ENCODE assay signal across 20 cellular contexts in the genomic region with DNA sequence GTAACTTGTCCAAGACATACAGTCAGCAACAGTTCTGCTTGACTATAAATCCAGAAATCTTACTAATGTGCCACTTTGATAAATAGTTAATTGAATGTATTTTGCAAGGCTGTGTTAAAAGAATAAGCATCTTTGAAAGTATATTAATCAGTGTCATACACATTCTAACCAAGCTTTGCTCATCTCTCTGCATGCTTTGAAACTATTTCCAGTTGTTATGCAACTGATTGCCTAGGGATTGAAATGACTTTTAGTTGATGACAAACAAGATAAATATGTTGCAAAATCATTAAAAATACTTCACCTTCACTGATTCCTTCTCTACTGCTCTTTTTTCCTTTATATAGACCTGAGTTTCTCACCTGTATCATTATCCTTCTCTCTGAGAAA.
DNase-seq lines count a peak whose midpoint lies in the region; FAIRE-seq and TF ChIP-seq lines count a peak whose summit lies in the region.
"Had no signal": no experiment of that assay in that cellular context is flagged by ENCODE, and none has a peak within 500 bp of the region (broad histone marks: within the 10 kb centered on the region; RNA-seq: fewer than 3 reads in every experiment).

No MANE protein-coding gene starts in this region.

- BruUV-seq in MCF 10A (replicated peaks; lab: Mats Ljungman, UMichigan) (no TSS peak), mammary epithelial cell (replicated peaks; lab: Mats Ljungman, UMichigan) (no TSS peak)

- no peak overlapping the region for H3K9ac ChIP-seq in mammary epithelial cell (ENCODE audit: insufficient read depth, low read length)
- no peak overlapping the region for H3K9ac ChIP-seq in keratinocyte (ENCODE audit: control insufficient read depth, extremely low read depth, insufficient read depth, low read length)
- H3K9ac ChIP-seq: neural progenitor cell had no signal

- no peak for TF ChIP-seq POLR2A in breast epithelium (IDR thresholded peaks at IDR 0.05)

- CTCF ChIA-PET in MCF 10A (lab: Yijun Ruan, JAX) (interaction anchor here (0.7 kb wide), 1 partner anchor 149 kb away, joined by 3 read pairs; no protein-coding TSS in a partner anchor), mammary epithelial cell (lab: Charles Lee; ENCODE audit: low non-redundant PET) (no interaction called here)

- intact Hi-C loops in MCF 10A (cut with micrococcal nuclease): no loop called here
- intact Hi-C loops in breast epithelium (cut with DNase I; ENCODE audit: low total_unique reads): no loop called here
- intact Hi-C loops in mammary epithelial cell (cut with micrococcal nuclease): no loop called here

- H3K4me2 ChIP-seq in mammary epithelial cell (ENCODE audit: insufficient read depth, low read depth, low read length) (no peak overlapping the region), keratinocyte (ENCODE audit: control insufficient read depth, extremely low read depth, insufficient read depth, low read depth, low read length) (peak overlapping the region; percentile 4)
- H3K4me2 ChIP-seq: neural progenitor cell had no signal

- H3K9me3 Mint-ChIP-seq in MCF 10A (ENCODE audit: unreplicated experiment): peaks cover 10% of the 10 kb centered on the region

- peaks cover 27% of the 10 kb centered on the region for H3K4me1 Mint-ChIP-seq in MCF 10A (ENCODE audit: insufficient read depth, unreplicated experiment)

- H3K27me3 Mint-ChIP-seq in MCF 10A (ENCODE audit: insufficient read depth, unreplicated experiment): no peaks in the 10 kb centered on the region

- dilution Hi-C loops in mammary epithelial cell (cut with HindIII; ENCODE audit: low sequenced_read_pairs) (no loop called here), keratinocyte (cut with MboI; ENCODE audit: extremely low pct_ligation_motif_present, low sequenced_read_pairs) (no loop called here)

- H3K9me1 ChIP-seq in keratinocyte (ENCODE audit: control insufficient read depth, extremely low read depth, insufficient read depth, low read length): no peaks in the 10 kb centered on the region

- POLR2A ChIA-PET in MCF 10A (lab: Yijun Ruan, JAX): no interaction called here

- H4K20me1 ChIP-seq in mammary epithelial cell (ENCODE audit: insufficient read depth, low read length) (no peaks in the 10 kb centered on the region), keratinocyte (ENCODE audit: control insufficient read depth, extremely low read depth, insufficient read depth, low read length) (no peaks in the 10 kb centered on the region)

- H3K36me3 Mint-ChIP-seq in MCF 10A (ENCODE audit: insufficient read depth, unreplicated experiment): peaks cover 13% of the 10 kb centered on the region

- no peak for TF ChIP-seq CTCF in MCF 10A (IDR thresholded peaks at IDR 0.05; ENCODE audit: unreplicated experiment)
- no peak for TF ChIP-seq CTCF in breast epithelium (IDR thresholded peaks at IDR 0.05)
- no peak for TF ChIP-seq CTCF in mammary epithelial cell (conservative IDR thresholded peaks at IDR 0.05 in 1 of 2, IDR thresholded peaks at IDR 0.05 in 1 of 2; ENCODE audit: extremely low read depth in 1 of 2, insufficient read depth in 1 of 2, low read depth in 1 of 2, low read length in 2 of 2)
- no peak for TF ChIP-seq CTCF in keratinocyte (optimal IDR thresholded peaks at IDR 0.05 in 1 of 3, IDR thresholded peaks at IDR 0.05 in 1 of 3, conservative IDR thresholded peaks at IDR 0.05 in 1 of 3; ENCODE audit: extremely low read depth in 1 of 3, insufficient read depth in 2 of 3, low read length in 3 of 3)

- H3K4me1 ChIP-seq in breast epithelium (no peaks in the 10 kb centered on the region), mammary epithelial cell (ENCODE audit: insufficient read depth, low read length) (peaks cover 12% of the 10 kb centered on the region), keratinocyte (ENCODE audit: control insufficient read depth, extremely low read depth, insufficient read depth, low read length) (peaks cover 13% of the 10 kb centered on the region)
- H3K4me1 ChIP-seq: body of pancreas had no signal

- no peaks in the 10 kb centered on the region for H3K79me2 ChIP-seq in mammary epithelial cell (ENCODE audit: insufficient read depth, low read length)
- H3K79me2 ChIP-seq in keratinocyte (ENCODE audit: control insufficient read depth, insufficient read depth, low read length): no peaks in the 10 kb centered on the region

- DNase-seq in MCF 10A (ENCODE audit: unreplicated experiment) (peak; percentile 40), breast epithelium (ENCODE audit: low spot score in 2 of 2) (no peak), mammary epithelial cell (peak; percentile 35), keratinocyte (ENCODE audit: low read depth, low spot score) (no peak), amygdala (lab: John Stamatoyannopoulos, UW) (no peak), NCI-H1436 (lab: John Stamatoyannopoulos, UW) (no peak), OCI-M1 (lab: John Stamatoyannopoulos, UW) (no peak)
- no peak for DNase-seq in activated CD8-positive, alpha-beta memory T cell treated with anti-CD3 and anti-CD28 coated beads, Interleukin-2, amount 50 U/mL, for 4 hours
- DNase-seq: 8988T; body of pancreas; CD8-positive, alpha-beta T cell; DMS79 treated with DMSO at 0.1 percent for 48 hours; NCI-H1930; NCI-H524 treated with DMSO at 0.1 percent for 48 hours; right cardiac atrium; stimulated activated CD4-positive, alpha-beta T cell treated with anti-CD3 and anti-CD28 coated beads, Interleukin-4, amount 100 ng/mL, for 1 hour; stimulated activated CD8-positive, alpha-beta memory T cell treated with anti-CD3 and anti-CD28 coated beads, Interleukin-4, amount 100 ng/mL, for 48 hours; tibial artery had no signal

- in situ Hi-C loops in mammary epithelial cell (cut with MboI; ENCODE audit: low sequenced_read_pairs in 2 of 2): no loop called here

- H3K9me3 ChIP-seq in breast epithelium: no peaks in the 10 kb centered on the region
- H3K9me3 ChIP-seq in mammary epithelial cell (replicated peaks; ENCODE audit: insufficient read depth, low read length): peaks cover 4% of the 10 kb centered on the region
- H3K9me3 ChIP-seq in keratinocyte (ENCODE audit: control insufficient read depth, low read depth, low read length): peaks cover 1% of the 10 kb centered on the region
- H3K9me3 ChIP-seq: body of pancreas, tibial artery had no signal

- H3K27ac Mint-ChIP-seq in MCF 10A (ENCODE audit: low read depth, unreplicated experiment): no peak overlapping the region
- H3K27ac Mint-ChIP-seq: CD8-positive, alpha-beta T cell; neural progenitor cell had no signal

- H3K27me3 ChIP-seq in breast epithelium (no peaks in the 10 kb centered on the region), mammary epithelial cell (ENCODE audit: insufficient read depth, low read length) (no peaks in the 10 kb centered on the region), keratinocyte (ENCODE audit: control insufficient read depth, extremely low read depth, insufficient read depth, low read length) (no peaks in the 10 kb centered on the region)
- H3K27me3 ChIP-seq: body of pancreas, neural progenitor cell, tibial artery had no signal

- H3K27ac ChIP-seq in breast epithelium (no peak overlapping the region), mammary epithelial cell (ENCODE audit: insufficient read depth, low read depth, low read length) (no peak overlapping the region), keratinocyte (ENCODE audit: control insufficient read depth, insufficient read depth, low read length) (no peak overlapping the region)
- H3K27ac ChIP-seq: body of pancreas, neural progenitor cell, tibial artery had no signal

- H3K36me3 ChIP-seq in breast epithelium (no peaks in the 10 kb centered on the region), mammary epithelial cell (ENCODE audit: insufficient read depth, low read length) (no peaks in the 10 kb centered on the region), keratinocyte (ENCODE audit: control insufficient read depth in 2 of 2, extremely low read depth in 1 of 2, insufficient read depth in 2 of 2, low read length in 2 of 2) (no peaks in the 10 kb centered on the region)
- H3K36me3 ChIP-seq: neural progenitor cell, tibial artery had no signal

- H3K4me3 Mint-ChIP-seq in MCF 10A (ENCODE audit: unreplicated experiment): no peak overlapping the region
- H3K4me3 Mint-ChIP-seq: CD8-positive, alpha-beta T cell; neural progenitor cell had no signal

- no peak for FAIRE-seq in keratinocyte (lab: Jason Lieb, UNC)
- FAIRE-seq: H1 had no signal

- H3K4me3 ChIP-seq in breast epithelium: no peak overlapping the region
- no peak overlapping the region for H3K4me3 ChIP-seq in mammary epithelial cell (replicated peaks in 1 of 3; ENCODE audit: insufficient read depth in 1 of 3, low read depth in 2 of 3, low read length in 3 of 3)
- no peak overlapping the region for H3K4me3 ChIP-seq in keratinocyte (ENCODE audit: control insufficient read depth in 2 of 3, extremely low read depth in 1 of 3, insufficient read depth in 2 of 3, low read depth in 1 of 3, low read length in 3 of 3)
- H3K4me3 ChIP-seq: body of pancreas, neural progenitor cell, tibial artery had no signal

- H2AFZ ChIP-seq in mammary epithelial cell (ENCODE audit: low read depth, low read length): no peak overlapping the region
- H2AFZ ChIP-seq in keratinocyte (ENCODE audit: control insufficient read depth, low read length): no peak overlapping the region
- H2AFZ ChIP-seq: neural progenitor cell had no signal

Comparison
In these comparisons a context has a peak if more than half of its experiments do, and no peak if none do; other contexts are left out.
1. DNase-seq: peak in MCF 10A (single experiment) and mammary epithelial cell (single experiment); none in breast epithelium (0 of 2), keratinocyte (single experiment), amygdala (0 of 56), NCI-H1436 (single experiment), activated CD8-positive, alpha-beta memory T cell treated with anti-CD3 and anti-CD28 coated beads, Interleukin-2, amount 50 U/mL, for 4 hours (single experiment) and OCI-M1 (single experiment).